In the genomic region with DNA sequence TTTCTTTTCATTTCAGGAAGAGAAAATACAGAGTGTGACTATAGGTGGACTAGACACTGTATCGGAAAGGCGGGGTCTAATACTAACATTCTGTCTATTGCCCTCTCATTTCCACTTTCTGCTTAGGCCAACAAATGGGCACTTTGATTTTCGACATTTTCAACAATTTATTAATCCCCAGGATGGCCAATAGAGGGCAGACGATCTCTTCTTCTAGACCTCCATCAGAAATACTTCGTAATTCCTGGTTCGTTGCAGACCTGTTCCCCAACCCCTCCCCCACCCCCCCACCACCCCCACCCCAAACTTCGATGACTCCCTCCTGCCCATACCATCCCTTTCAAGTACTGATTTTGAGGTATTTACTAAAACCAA, we compare ENCODE assay signal across 8 cellular contexts. TPM values are rescaled to one million over a fixed set of nuclear protein-coding genes. Genes with fewer than 3 reads are reported as not detected.
DNase-seq lines count a peak whose midpoint lies in the region; ATAC-seq, FAIRE-seq and TF ChIP-seq lines count a peak whose summit lies in the region.

No MANE protein-coding gene starts in this region.

- H3K4me3 Mint-ChIP-seq in activated CD4-positive, alpha-beta memory T cell treated with anti-CD3 and anti-CD28 coated beads for 36 hours, result no peak overlapping the region

- no peak overlapping the region for H3K4me3 ChIP-seq in HFF-Myc (replicated peaks; ENCODE audit: low read depth, low read length)
- H3K4me3 ChIP-seq in esophagus squamous epithelium, result no peak overlapping the region
- H3K4me3 ChIP-seq in gastrocnemius medialis, result no peak overlapping the region

- H3K4me1 ChIP-seq in esophagus squamous epithelium (peaks cover 0 to 43% (median 11%) of the 10 kb centered on the region in 3 donors), gastrocnemius medialis (peaks cover 6 to 8% of the 10 kb centered on the region in 2 donors)

- in situ Hi-C loops in gastrocnemius medialis (cut with MboI; ENCODE audit: low sequenced_read_pairs in 4 of 4), result loop anchor here (5.0 to 10.0 kb wide), 3 partner anchors 153 to 315 kb away; no protein-coding TSS in a partner anchor

- 5 to 8% methylated on average over 6 to 7 of the region's 7 CpGs for WGBS in esophagus squamous epithelium, 2 donors

- peaks cover 12% of the 10 kb centered on the region for H3K4me1 Mint-ChIP-seq in activated CD4-positive, alpha-beta memory T cell treated with anti-CD3 and anti-CD28 coated beads for 36 hours (ENCODE audit: low read depth)

- no peaks in the 10 kb centered on the region for H3K9me3 ChIP-seq in esophagus squamous epithelium
- H3K9me3 ChIP-seq in gastrocnemius medialis, result no peaks in the 10 kb centered on the region

- DNase-seq in D721Med (ENCODE audit: insufficient read length, low spot score), result no peak
- DNase-seq in HFF-Myc (ENCODE audit: extremely low read depth, low read depth), result no peak
- peak; percentile 47 for DNase-seq in RCC 7860 (ENCODE audit: low spot score)
- no peak for DNase-seq in esophagus squamous epithelium (lab: John Stamatoyannopoulos, UW)
- no peak for DNase-seq in gastrocnemius medialis
- DNase-seq in activated CD4-positive, alpha-beta memory T cell treated with anti-CD3 and anti-CD28 coated beads for 36 hours, result no peak
- no peak for DNase-seq in activated naive CD4-positive, alpha-beta T cell treated with anti-CD3 and anti-CD28 coated beads, Interleukin-2, amount 50 U/mL, for 72 hours (ENCODE audit: low spot score in 2 of 2)
- no peak for DNase-seq in activated CD4-positive, alpha-beta T cell treated with anti-CD3 and anti-CD28 coated beads for 1 hour

- no peaks in the 10 kb centered on the region for H3K9me3 Mint-ChIP-seq in activated CD4-positive, alpha-beta memory T cell treated with anti-CD3 and anti-CD28 coated beads for 36 hours
- no peaks in the 10 kb centered on the region for H3K9me3 Mint-ChIP-seq in activated naive CD4-positive, alpha-beta T cell treated with anti-CD3 and anti-CD28 coated beads, Interleukin-2, amount 50 U/mL, for 72 hours

- no peaks in the 10 kb centered on the region for H3K36me3 Mint-ChIP-seq in activated CD4-positive, alpha-beta memory T cell treated with anti-CD3 and anti-CD28 coated beads for 36 hours
- peaks cover 0 to under 1% of the 10 kb centered on the region in 2 donors for H3K36me3 Mint-ChIP-seq in activated naive CD4-positive, alpha-beta T cell treated with anti-CD3 and anti-CD28 coated beads, Interleukin-2, amount 50 U/mL, for 72 hours

- FAIRE-seq in D721Med (lab: Jason Lieb, UNC) (no peak), RCC 7860 (lab: Jason Lieb, UNC) (no peak)

- ATAC-seq in gastrocnemius medialis, result no peak
- ATAC-seq in activated naive CD4-positive, alpha-beta T cell treated with anti-CD3 and anti-CD28 coated beads, Interleukin-2, amount 50 U/mL, for 72 hours, result no peak

- POLR2A ChIA-PET in activated CD4-positive, alpha-beta memory T cell treated with anti-CD3 and anti-CD28 coated beads for 36 hours (lab: Charles Lee), result interaction anchor here (0.6 kb wide), 1 partner anchor 150 kb away, joined by 3 read pairs; no protein-coding TSS in a partner anchor

- H3K27ac Mint-ChIP-seq in activated CD4-positive, alpha-beta memory T cell treated with anti-CD3 and anti-CD28 coated beads for 36 hours, result no peak overlapping the region
- H3K27ac Mint-ChIP-seq in activated naive CD4-positive, alpha-beta T cell treated with anti-CD3 and anti-CD28 coated beads, Interleukin-2, amount 50 U/mL, for 72 hours, result no peak overlapping the region

- CTCF ChIA-PET in activated CD4-positive, alpha-beta memory T cell treated with anti-CD3 and anti-CD28 coated beads for 36 hours (lab: Charles Lee), result interaction anchor here (0.7 to 1.7 kb wide), 16 partner anchors 9 to 380 kb away, joined by 3 to 7 read pairs (median 3); no protein-coding TSS in a partner anchor

- no peak overlapping the region for H3K27ac ChIP-seq in esophagus squamous epithelium
- no peak overlapping the region for H3K27ac ChIP-seq in gastrocnemius medialis

- no peaks in the 10 kb centered on the region for H3K27me3 ChIP-seq in esophagus squamous epithelium
- no peaks in the 10 kb centered on the region for H3K27me3 ChIP-seq in gastrocnemius medialis

- H3K27me3 Mint-ChIP-seq in activated CD4-positive, alpha-beta memory T cell treated with anti-CD3 and anti-CD28 coated beads for 36 hours, result peaks cover 17% of the 10 kb centered on the region

- TF ChIP-seq POLR2A in esophagus squamous epithelium (IDR thresholded peaks at IDR 0.05) (no peak), gastrocnemius medialis (IDR thresholded peaks at IDR 0.05) (no peak)

- no peaks in the 10 kb centered on the region for H3K36me3 ChIP-seq in esophagus squamous epithelium
- H3K36me3 ChIP-seq in gastrocnemius medialis, result no peaks in the 10 kb centered on the region

- intact Hi-C loops in esophagus squamous epithelium (cut with DNase I) (loop anchor here (5.0 kb wide), 2 partner anchors 155 to 310 kb away; no protein-coding TSS in a partner anchor), gastrocnemius medialis (cut with DNase I; ENCODE audit: low total_unique reads) (loop anchor here (2.0 to 5.0 kb wide), 3 partner anchors 159 to 615 kb away; partner anchors contain the start of gene STRN)
- intact Hi-C loops in activated CD4-positive, alpha-beta memory T cell treated with anti-CD3 and anti-CD28 coated beads for 36 hours (cut with micrococcal nuclease), result loop anchor here (1.0 kb wide), 3 partner anchors 155 to 433 kb away; no protein-coding TSS in a partner anchor

- TF ChIP-seq CTCF in D721Med (IDR thresholded peaks at IDR 0.05; ENCODE audit: insufficient read depth, missing control alignments) (peak; percentile 72), HFF-Myc (IDR thresholded peaks at IDR 0.05; ENCODE audit: low read depth, low read length, missing control alignments) (peak; percentile 18), esophagus squamous epithelium (IDR thresholded peaks at IDR 0.05) (peak; percentile 35 to 62 (median 56)), gastrocnemius medialis (IDR thresholded peaks at IDR 0.05 in 4 of 5, conservative IDR thresholded peaks at IDR 0.05 in 1 of 5) (peak; percentile 43 to 72 (median 60))

RNA-seq across cellular contexts. Expression of gene CRIM1, which starts 3.6 kb away (rescaled TPM):
- total RNA-seq in esophagus squamous epithelium (100 to 1,000 TPM in 1 of 4 donors, 10 to 100 TPM in 3; 16.4 to 107 (median 29.9) TPM), gastrocnemius medialis (100 to 1,000 TPM in 2 of 4 donors, 10 to 100 TPM in 2; 93.2 to 194 (median 119) TPM)
- 1 to 10 TPM; 5.3 to 5.5 TPM for total RNA-seq in activated CD4-positive, alpha-beta memory T cell treated with anti-CD3 and anti-CD28 coated beads for 36 hours
- total RNA-seq in activated naive CD4-positive, alpha-beta T cell treated with anti-CD3 and anti-CD28 coated beads, Interleukin-2, amount 50 U/mL, for 72 hours, result 1 to 10 TPM; 3.3 to 4.2 TPM

Comparison
In these comparisons a context has a peak if more than half of its experiments do, and no peak if none do; other contexts are left out.
1. CTCF ChIP-seq: peak in every context shown above with its lines; median percentile 72 in D721Med; 60 in gastrocnemius medialis; 56 in esophagus squamous epithelium; 18 in HFF-Myc.